In the genomic region with DNA sequence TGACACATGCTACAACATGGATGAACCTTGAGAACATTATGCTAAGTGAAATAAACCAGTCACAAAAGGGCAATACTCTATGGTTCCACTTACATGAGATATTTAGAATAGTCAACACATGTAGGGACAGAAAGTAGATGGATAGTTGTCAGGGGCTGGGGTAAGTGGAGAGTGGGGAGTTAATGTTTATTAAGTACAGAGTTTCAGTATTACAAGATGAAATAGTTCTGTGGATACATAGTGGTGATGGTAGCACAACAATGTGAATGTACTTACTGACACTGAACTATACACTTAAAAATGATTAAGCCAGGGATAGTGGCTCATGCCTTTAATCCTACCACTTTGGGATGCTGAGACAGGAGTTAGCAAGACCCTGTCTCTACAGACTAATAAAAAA, we compare ENCODE assay signal across 1 cellular context.
TF ChIP-seq lines count a peak whose summit lies in the region.

No MANE protein-coding gene starts in this region.

TF ChIP-seq in GM12878, 131 proteins besides CTCF, POLR2A, EP300 and RAD21 (continued from another document):
- TF ChIP-seq, protein P1, sequence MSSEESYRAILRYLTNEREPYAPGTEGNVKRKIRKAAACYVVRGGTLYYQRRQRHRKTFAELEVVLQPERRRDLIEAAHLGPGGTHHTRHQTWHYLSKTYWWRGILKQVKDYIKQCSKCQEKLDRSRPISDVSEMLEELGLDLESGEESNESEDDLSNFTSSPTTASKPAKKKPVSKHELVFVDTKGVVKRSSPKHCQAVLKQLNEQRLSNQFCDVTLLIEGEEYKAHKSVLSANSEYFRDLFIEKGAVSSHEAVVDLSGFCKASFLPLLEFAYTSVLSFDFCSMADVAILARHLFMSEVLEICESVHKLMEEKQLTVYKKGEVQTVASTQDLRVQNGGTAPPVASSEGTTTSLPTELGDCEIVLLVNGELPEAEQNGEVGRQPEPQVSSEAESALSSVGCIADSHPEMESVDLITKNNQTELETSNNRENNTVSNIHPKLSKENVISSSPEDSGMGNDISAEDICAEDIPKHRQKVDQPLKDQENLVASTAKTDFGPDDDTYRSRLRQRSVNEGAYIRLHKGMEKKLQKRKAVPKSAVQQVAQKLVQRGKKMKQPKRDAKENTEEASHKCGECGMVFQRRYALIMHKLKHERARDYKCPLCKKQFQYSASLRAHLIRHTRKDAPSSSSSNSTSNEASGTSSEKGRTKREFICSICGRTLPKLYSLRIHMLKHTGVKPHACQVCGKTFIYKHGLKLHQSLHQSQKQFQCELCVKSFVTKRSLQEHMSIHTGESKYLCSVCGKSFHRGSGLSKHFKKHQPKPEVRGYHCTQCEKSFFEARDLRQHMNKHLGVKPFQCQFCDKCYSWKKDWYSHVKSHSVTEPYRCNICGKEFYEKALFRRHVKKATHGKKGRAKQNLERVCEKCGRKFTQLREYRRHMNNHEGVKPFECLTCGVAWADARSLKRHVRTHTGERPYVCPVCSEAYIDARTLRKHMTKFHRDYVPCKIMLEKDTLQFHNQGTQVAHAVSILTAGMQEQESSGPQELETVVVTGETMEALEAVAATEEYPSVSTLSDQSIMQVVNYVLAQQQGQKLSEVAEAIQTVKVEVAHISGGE (CRISPR knock-in tag; IDR thresholded peaks at IDR 0.05), result no peak
- TF ChIP-seq, protein P2, sequence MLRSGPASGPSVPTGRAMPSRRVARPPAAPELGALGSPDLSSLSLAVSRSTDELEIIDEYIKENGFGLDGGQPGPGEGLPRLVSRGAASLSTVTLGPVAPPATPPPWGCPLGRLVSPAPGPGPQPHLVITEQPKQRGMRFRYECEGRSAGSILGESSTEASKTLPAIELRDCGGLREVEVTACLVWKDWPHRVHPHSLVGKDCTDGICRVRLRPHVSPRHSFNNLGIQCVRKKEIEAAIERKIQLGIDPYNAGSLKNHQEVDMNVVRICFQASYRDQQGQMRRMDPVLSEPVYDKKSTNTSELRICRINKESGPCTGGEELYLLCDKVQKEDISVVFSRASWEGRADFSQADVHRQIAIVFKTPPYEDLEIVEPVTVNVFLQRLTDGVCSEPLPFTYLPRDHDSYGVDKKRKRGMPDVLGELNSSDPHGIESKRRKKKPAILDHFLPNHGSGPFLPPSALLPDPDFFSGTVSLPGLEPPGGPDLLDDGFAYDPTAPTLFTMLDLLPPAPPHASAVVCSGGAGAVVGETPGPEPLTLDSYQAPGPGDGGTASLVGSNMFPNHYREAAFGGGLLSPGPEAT (IDR thresholded peaks at IDR 0.05; ENCODE audit: low read depth), result no peak
- TF ChIP-seq SP1 (IDR thresholded peaks at IDR 0.05; ENCODE audit: low read depth, low read length) (no peak), SIN3A (IDR thresholded peaks at IDR 0.05; ENCODE audit: low read depth, low read length) (no peak), CHD2 (IDR thresholded peaks at IDR 0.05; ENCODE audit: borderline replicate concordance, low read depth, low read length) (no peak)
